19 cellular contexts compared by ENCODE assay signal in genomic region chr2:181368036-181368435, GRCh38.
DNase-seq lines count a peak whose midpoint lies in the region; FAIRE-seq and TF ChIP-seq lines count a peak whose summit lies in the region.
"Had no signal": no experiment of that assay in that cellular context is flagged by ENCODE, and none has a peak within 500 bp of the region (broad histone marks: within the 10 kb centered on the region; RNA-seq: fewer than 3 reads in every experiment).

No MANE protein-coding gene starts in this region.

- TF ChIP-seq EP300 in ovary (IDR thresholded peaks at IDR 0.05): no peak

- no peak overlapping the region for H3K27ac Mint-ChIP-seq in astrocyte (ENCODE audit: unreplicated experiment)
- H3K27ac Mint-ChIP-seq: CD4-positive, CD25-positive, alpha-beta regulatory T cell; IgD-negative memory B cell; T-helper 17 cell had no signal

- TF ChIP-seq CTCF in astrocyte (IDR thresholded peaks at IDR 0.05; ENCODE audit: insufficient read depth, low read depth, low read length): no peak
- no peak for TF ChIP-seq CTCF in smooth muscle cell (IDR thresholded peaks at IDR 0.05; ENCODE audit: borderline replicate concordance, insufficient read depth, poor library complexity, severe bottlenecking)
- no peak for TF ChIP-seq CTCF in ovary (IDR thresholded peaks at IDR 0.05)

- H3K9ac ChIP-seq in astrocyte (ENCODE audit: low read length) (no peak overlapping the region), smooth muscle cell (ENCODE audit: low read depth) (no peak overlapping the region)

- H3K36me3 ChIP-seq in astrocyte (ENCODE audit: insufficient read depth, low read length): no peaks in the 10 kb centered on the region
- no peaks in the 10 kb centered on the region for H3K36me3 ChIP-seq in smooth muscle cell (ENCODE audit: low read depth)
- no peaks in the 10 kb centered on the region for H3K36me3 ChIP-seq in ovary

- no peaks in the 10 kb centered on the region for H3K36me3 Mint-ChIP-seq in astrocyte (ENCODE audit: low read depth, unreplicated experiment)
- H3K36me3 Mint-ChIP-seq: CD4-positive, CD25-positive, alpha-beta regulatory T cell had no signal

- peaks cover 3% of the 10 kb centered on the region for H3K9me3 Mint-ChIP-seq in astrocyte (ENCODE audit: unreplicated experiment)

- no peaks in the 10 kb centered on the region for H3K27me3 Mint-ChIP-seq in astrocyte (ENCODE audit: low read depth, unreplicated experiment)
- H3K27me3 Mint-ChIP-seq: CD4-positive, CD25-positive, alpha-beta regulatory T cell; IgD-negative memory B cell; T-helper 17 cell had no signal

- H3K9me3 ChIP-seq in astrocyte (ENCODE audit: insufficient read depth, low read depth, low read length): no peaks in the 10 kb centered on the region
- no peaks in the 10 kb centered on the region for H3K9me3 ChIP-seq in smooth muscle cell (replicated peaks; ENCODE audit: low read depth)
- H3K9me3 ChIP-seq in ovary: no peaks in the 10 kb centered on the region

- peak; percentile 23 for FAIRE-seq in GM12891 (lab: Jason Lieb, UNC)
- FAIRE-seq in astrocyte (lab: Jason Lieb, UNC): peak; percentile 17

- no peak overlapping the region for H3K4me3 Mint-ChIP-seq in astrocyte (ENCODE audit: unreplicated experiment)
- H3K4me3 Mint-ChIP-seq: CD4-positive, CD25-positive, alpha-beta regulatory T cell; IgD-negative memory B cell; T-helper 17 cell had no signal

- peaks cover 4% of the 10 kb centered on the region for H3F3A ChIP-seq in smooth muscle cell (ENCODE audit: low read depth)

- H3K4me3 ChIP-seq in astrocyte (ENCODE audit: insufficient read depth, low read depth, low read length): no peak overlapping the region
- H3K4me3 ChIP-seq in smooth muscle cell: no peak overlapping the region
- no peak overlapping the region for H3K4me3 ChIP-seq in ovary

- intact Hi-C loops in ovary (cut with DNase I): no loop called here

- no peak for DNase-seq in GM12891 (ENCODE audit: insufficient read length, low spot score)
- peak; percentile 52 for DNase-seq in HCEC 1CT
- DNase-seq in astrocyte (ENCODE audit: low read depth): no peak
- DNase-seq in smooth muscle cell (lab: John Stamatoyannopoulos, UW; ENCODE audit: unreplicated experiment): no peak
- no peak for DNase-seq in NCI-H1417 treated with DMSO at 0.1 percent for 48 hours (lab: John Stamatoyannopoulos, UW)
- DNase-seq in ovary: no peak
- no peak for DNase-seq in NCI-H1105 (lab: John Stamatoyannopoulos, UW)
- DNase-seq: CD4-positive, CD25-positive, alpha-beta regulatory T cell; COR-L47; GOT3; NCI-H1436; NCI-H1930; NCI-H524; NCI-H82; RPMI8226; SHP77; SW 1271; T-helper 17 cell had no signal

- H3K4me2 ChIP-seq in astrocyte (ENCODE audit: low read length): no peak overlapping the region
- peak overlapping the region; percentile 66 for H3K4me2 ChIP-seq in smooth muscle cell

- H3K79me2 ChIP-seq in astrocyte (ENCODE audit: insufficient read depth, low read length): no peaks in the 10 kb centered on the region
- no peaks in the 10 kb centered on the region for H3K79me2 ChIP-seq in smooth muscle cell (ENCODE audit: low read depth)

- peaks cover 22% of the 10 kb centered on the region for H3K4me1 Mint-ChIP-seq in astrocyte (ENCODE audit: low read depth, unreplicated experiment)

- H3K27me3 ChIP-seq in astrocyte (ENCODE audit: insufficient read depth, low read length) (no peaks in the 10 kb centered on the region), smooth muscle cell (ENCODE audit: low read depth) (no peaks in the 10 kb centered on the region), ovary (no peaks in the 10 kb centered on the region)

- H2AFZ ChIP-seq in astrocyte (ENCODE audit: low read depth, low read length): no peak overlapping the region
- peak overlapping the region; percentile 44 for H2AFZ ChIP-seq in smooth muscle cell (ENCODE audit: low read depth)

- H4K20me1 ChIP-seq in astrocyte (ENCODE audit: insufficient read depth, low read length) (no peaks in the 10 kb centered on the region), smooth muscle cell (ENCODE audit: low read depth) (no peaks in the 10 kb centered on the region)

- TF ChIP-seq POLR2A in GM12891 (IDR thresholded peaks at IDR 0.05; ENCODE audit: low read depth, low read length): no peak
- no peak for TF ChIP-seq POLR2A in ovary (IDR thresholded peaks at IDR 0.05)

- no peak overlapping the region for H3K27ac ChIP-seq in astrocyte (ENCODE audit: low read depth, low read length)
- H3K27ac ChIP-seq in smooth muscle cell (ENCODE audit: low read depth): peak overlapping the region; percentile 65
- no peak overlapping the region for H3K27ac ChIP-seq in ovary

- H3K4me1 ChIP-seq in astrocyte (ENCODE audit: insufficient read depth, low read length) (peaks cover 13% of the 10 kb centered on the region), smooth muscle cell (ENCODE audit: low read depth) (no peaks in the 10 kb centered on the region), ovary (ENCODE audit: insufficient read depth) (no peaks in the 10 kb centered on the region)

- 30% methylated on average over 1 of the region's 1 CpG for WGBS in smooth muscle cell (ENCODE audit: low lambda C conversion rate)
- 55 to 74% (median 56%) methylated on average over 1 of the region's 1 CpG for WGBS in ovary, 3 donors

TF ChIP-seq in GM12891, 5 proteins besides CTCF, POLR2A, EP300 and RAD21:
- no peak for TF ChIP-seq PAX5 (IDR thresholded peaks at IDR 0.05; ENCODE audit: insufficient read depth, low read length, severe bottlenecking)
- TF ChIP-seq SPI1 (IDR thresholded peaks at IDR 0.05; ENCODE audit: low read depth, low read length): no peak
- TF ChIP-seq POU2F2 (IDR thresholded peaks at IDR 0.05; ENCODE audit: low read depth, low read length): no peak
- TF ChIP-seq POLR2AphosphoS5 (IDR thresholded peaks at IDR 0.05; ENCODE audit: low read depth, low read length): no peak
- no peak for TF ChIP-seq TAF1 (IDR thresholded peaks at IDR 0.05; ENCODE audit: low read depth, low read length)
